ENCODE assay signal across 8 cellular contexts in the genomic region with DNA sequence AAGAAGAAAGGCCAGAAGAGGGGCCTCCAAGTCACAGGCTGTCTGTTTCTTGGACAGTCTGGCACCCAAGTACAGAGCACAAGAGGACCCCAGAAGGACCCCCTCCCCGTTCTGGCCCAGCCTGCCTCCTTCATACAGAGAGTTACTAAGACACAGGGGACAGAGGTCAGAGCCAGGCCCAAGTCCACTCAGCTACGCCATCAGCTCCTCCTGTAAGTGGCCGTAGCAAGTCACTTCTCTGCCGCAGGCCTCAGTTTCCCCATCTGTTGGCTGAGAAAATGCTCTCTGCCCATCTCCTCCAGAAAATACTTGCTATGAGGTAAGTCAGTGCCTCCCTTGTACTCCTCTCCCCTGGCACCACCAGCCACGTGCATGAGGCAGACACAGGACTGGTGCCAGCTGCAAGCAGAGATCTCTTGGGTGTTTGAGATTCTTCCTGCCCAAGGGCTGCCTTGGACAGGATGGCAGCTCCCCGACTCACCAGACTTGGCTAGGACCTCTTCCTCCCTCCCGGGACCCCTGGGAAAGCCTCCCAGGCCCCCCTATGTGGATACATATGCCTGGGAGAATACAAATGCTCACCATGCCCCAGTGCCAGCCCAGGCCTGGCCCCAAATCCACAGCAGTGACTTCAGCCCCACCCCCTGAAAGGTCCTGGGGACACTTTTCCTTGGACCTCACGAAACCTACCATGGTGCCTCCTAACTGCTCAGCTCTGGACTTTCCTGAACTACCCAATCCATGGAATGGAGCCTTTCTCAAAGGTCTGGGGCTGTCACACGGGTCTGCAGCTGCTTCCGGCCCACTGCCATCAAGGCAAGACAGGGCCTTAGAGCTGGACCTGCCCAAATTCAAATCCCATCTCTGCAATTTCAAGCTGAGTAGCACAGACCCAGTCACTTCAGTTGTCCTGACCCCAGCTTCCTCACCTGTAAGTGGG. TPM values are rescaled to one million over a fixed set of nuclear protein-coding genes. Genes with fewer than 3 reads are reported as not detected.
DNase-seq lines count a peak whose midpoint lies in the region; ATAC-seq, FAIRE-seq and TF ChIP-seq lines count a peak whose summit lies in the region.

No MANE protein-coding gene starts in this region.

- peaks cover 27 to 88% of the 10 kb centered on the region in 2 experiments for H3K79me1 ChIP-seq in IMR-90 (ENCODE audit: low read depth in 1 of 2, low read length in 2 of 2)

- H2AK5ac ChIP-seq in IMR-90 (ENCODE audit: low read depth, low read length), result peak overlapping the region; percentile 39; the same call in 1 of the 2 replicates

- H2BK5ac ChIP-seq in IMR-90 (ENCODE audit: low read depth, low read length, poor library complexity, severe bottlenecking), result no peak overlapping the region

- peak overlapping the region; percentile 98 for H3K4me2 ChIP-seq in A549
- H3K4me2 ChIP-seq in IMR-90 (ENCODE audit: low read depth, low read length), result no peak overlapping the region

- in situ Hi-C loops in IMR-90 (cut with MboI; ENCODE audit: low sequenced_read_pairs), result no loop called here

- H2AFZ ChIP-seq in IMR-90 (replicated peaks; ENCODE audit: low read length, poor library complexity), result no peak overlapping the region

- no peak overlapping the region for H3K4ac ChIP-seq in IMR-90 (ENCODE audit: low read depth, low read length)

- H3K4me3 ChIP-seq in A549, result no peak overlapping the region
- no peak overlapping the region for H3K4me3 ChIP-seq in IMR-90 (ENCODE audit: insufficient read depth, low read depth, low read length)

- H4K5ac ChIP-seq in IMR-90 (ENCODE audit: low read depth, low read length), result no peak overlapping the region

- H3K4me1 Mint-ChIP-seq in chondrocyte (ENCODE audit: low read depth) (peaks cover 81% of the 10 kb centered on the region), nephron (peaks cover 80% of the 10 kb centered on the region)

- no peak overlapping the region for H4K8ac ChIP-seq in IMR-90 (ENCODE audit: low read depth in 2 of 2, low read length in 2 of 2)

- H3K4me3 Mint-ChIP-seq in chondrocyte (ENCODE audit: unreplicated experiment), result peak overlapping the region; percentile 40
- peak overlapping the region in 2 of 3 experiments; percentile 35 to 38 for H3K4me3 Mint-ChIP-seq in nephron

- no peak overlapping the region for H3K23ac ChIP-seq in IMR-90 (ENCODE audit: low read depth, low read length)

- peaks cover 90% of the 10 kb centered on the region for H4K20me1 ChIP-seq in IMR-90 (ENCODE audit: insufficient read depth, low read length)

- no peak overlapping the region for H4K91ac ChIP-seq in IMR-90 (ENCODE audit: insufficient read depth, low read depth, low read length)

- no peaks in the 10 kb centered on the region for H3K27me3 ChIP-seq in IMR-90 (ENCODE audit: control insufficient read depth, insufficient read depth, low read length)

- peaks cover 81% of the 10 kb centered on the region for H3K4me1 ChIP-seq in A549
- peaks cover 39% of the 10 kb centered on the region for H3K4me1 ChIP-seq in IMR-90 (ENCODE audit: control insufficient read depth, insufficient read depth, low read length)

- FAIRE-seq in A549 (lab: Jason Lieb, UNC), result no peak
- FAIRE-seq in GM12892 (lab: Jason Lieb, UNC), result no peak

- H3K27me3 Mint-ChIP-seq in chondrocyte (ENCODE audit: low read depth) (no peaks in the 10 kb centered on the region), nephron (ENCODE audit: low read depth) (no peaks in the 10 kb centered on the region)

- DNase-seq in A549 (ENCODE audit: low read depth in 1 of 2, low spot score in 1 of 2) (no peak), IMR-90 (no peak), chondrocyte (ENCODE audit: low spot score) (no peak), ureter (ENCODE audit: low spot score) (no peak), GM12892 (ENCODE audit: insufficient read length) (no peak)

- dilution Hi-C loops in IMR-90 (cut with HindIII; ENCODE audit: low sequenced_read_pairs, unreplicated experiment), result no loop called here

- H3K36me3 Mint-ChIP-seq in chondrocyte (ENCODE audit: low read depth) (no peaks in the 10 kb centered on the region), nephron (ENCODE audit: low read depth) (no peaks in the 10 kb centered on the region)

- H3K27ac Mint-ChIP-seq in chondrocyte (ENCODE audit: unreplicated experiment), result peak overlapping the region; percentile 88
- H3K27ac Mint-ChIP-seq in nephron, result peak overlapping the region in 2 of 3 experiments; percentile 39 to 54

- H3K14ac ChIP-seq in IMR-90 (replicated peaks; ENCODE audit: low read depth, low read length), result 0 out of 2 replicates have a peak overlapping the region, but pooled peaks have one; percentile 44

- H3K27ac ChIP-seq in A549 (peak overlapping the region; percentile 29 to 98; a peak in 4 of 6 replicates), IMR-90 (ENCODE audit: insufficient read depth, low read length) (no peak overlapping the region)

- no peak overlapping the region for H2BK120ac ChIP-seq in IMR-90 (ENCODE audit: low read depth, low read length)

- no peaks in the 10 kb centered on the region for H3K36me3 ChIP-seq in IMR-90 (ENCODE audit: control insufficient read depth, insufficient read depth, low read length)

- H3K9me3 ChIP-seq in A549, result no peaks in the 10 kb centered on the region
- H3K9me3 ChIP-seq in IMR-90 (ENCODE audit: control insufficient read depth, insufficient read depth, low read length), result no peaks in the 10 kb centered on the region

- H3K9me3 Mint-ChIP-seq in chondrocyte (ENCODE audit: low read depth) (no peaks in the 10 kb centered on the region), nephron (no peaks in the 10 kb centered on the region)

- no peak overlapping the region for H2BK15ac ChIP-seq in IMR-90 (ENCODE audit: low read depth, low read length)

- H3K9ac ChIP-seq in IMR-90 (ENCODE audit: low read depth, low read length), result no peak overlapping the region

- TF ChIP-seq POLR2A in A549 (IDR thresholded peaks at IDR 0.05; ENCODE audit: low read length) (no peak), IMR-90 (IDR thresholded peaks at IDR 0.05; ENCODE audit: low read depth, low read length) (no peak), GM12892 (IDR thresholded peaks at IDR 0.05; ENCODE audit: low read depth, low read length) (no peak)

- no peak overlapping the region for H2BK20ac ChIP-seq in IMR-90 (ENCODE audit: low read depth, low read length)

- TF ChIP-seq CTCF in A549 (IDR thresholded peaks at IDR 0.05) (no peak), IMR-90 (conservative IDR thresholded peaks at IDR 0.05; ENCODE audit: low read depth, low read length) (no peak), chondrocyte (IDR thresholded peaks at IDR 0.05) (no peak), nephron (IDR thresholded peaks at IDR 0.05; ENCODE audit: unreplicated experiment in 3 of 3) (no peak)

- CTCF ChIA-PET in A549 (lab: Yijun Ruan, JAX) (interaction anchor here (0.6 to 17.9 kb wide), 10 partner anchors 10 to 60 kb away, joined by 3 to 173 read pairs (median 5); no protein-coding TSS in a partner anchor), IMR-90 (lab: Yijun Ruan, JAX) (interaction anchor here (2.2 kb wide), 1 partner anchor 33 kb away, joined by 8 read pairs; no protein-coding TSS in a partner anchor)

- peak overlapping the region; percentile 29 for H2AK9ac ChIP-seq in IMR-90 (replicated peaks; ENCODE audit: low read depth, low read length, poor library complexity)

- no peak for TF ChIP-seq RAD21 in A549 (conservative IDR thresholded peaks at IDR 0.05 in 1 of 2, IDR thresholded peaks at IDR 0.05 in 1 of 2)
- TF ChIP-seq RAD21 in IMR-90 (IDR thresholded peaks at IDR 0.05; ENCODE audit: low read length), result no peak

- TF ChIP-seq EP300 in A549 (IDR thresholded peaks at IDR 0.05), result no peak

- WGBS in A549 (ENCODE audit: missing lambda C conversion rate), result 73% methylated on average over 10 of the region's 10 CpGs
- 94% methylated on average over 3 of the region's 10 CpGs; no CpG with 5 or more reads in 1 of the 2 experiments for WGBS in IMR-90 (ENCODE audit: extremely low coverage in 2 of 2, insufficient read length in 1 of 2), 2 experiments

- BruUV-seq in IMR-90 (replicated peaks; lab: Mats Ljungman, UMichigan), result no TSS peak

- peaks cover 8% of the 10 kb centered on the region; the same call in 1 of the 2 replicates for H3K9me1 ChIP-seq in IMR-90 (ENCODE audit: insufficient read depth, low read length)

- POLR2A ChIA-PET in A549 (lab: Yijun Ruan, JAX), result no interaction called here
- POLR2A ChIA-PET in IMR-90 (lab: Charles Lee; ENCODE audit: unreplicated experiment), result interaction anchor here (0.6 kb wide), 1 partner anchor 182 kb away, joined by 5 read pairs; no protein-coding TSS in a partner anchor

- no peak overlapping the region for H3K18ac ChIP-seq in IMR-90 (ENCODE audit: low read depth, low read length)

- intact Hi-C loops in IMR-90 (cut with micrococcal nuclease), result no loop called here

- ATAC-seq in A549 (no peak), IMR-90 (ENCODE audit: low read depth) (no peak), HG03565 (IDR thresholded peaks at IDR 0.05; ENCODE audit: unreplicated experiment) (no peak), GM18858 (IDR thresholded peaks at IDR 0.05; ENCODE audit: unreplicated experiment) (no peak)

- H3K56ac ChIP-seq in IMR-90 (ENCODE audit: extremely low read depth, insufficient read depth, low read length), result no peak overlapping the region

RNA-seq across cellular contexts. Expression of a gene that starts 5.1 kb away (rescaled TPM):
- polyA plus RNA-seq in A549 (2011; rRNA removed), result 24.4 and 30.3 TPM in 2 replicates
- polyA plus RNA-seq in A549 (2012; cell fraction: cytosol; rRNA removed), result 51.7 and 54.7 TPM in 2 replicates
- 83.0 and 94.5 TPM in 2 replicates for polyA plus RNA-seq in A549 (2012; cell fraction: nucleus; rRNA removed)
- 24.1 to 33.0 TPM (median 31.5 TPM) in 3 replicates for polyA plus RNA-seq in A549 (2017; fragmentation: RNase III; extraction: RNeasy Plus Mini Kit Qiagen cat#74134 plus additional on column Dnase treatment)
- 16.2 and 33.7 TPM in 2 replicates for polyA minus RNA-seq in A549 (2011; rRNA and poly(A)+ RNA removed)
- total RNA-seq in IMR-90 (2012; rRNA removed), result 1.1 TPM in 2 replicates
- polyA plus RNA-seq in IMR-90 (2012; rRNA removed), result 17.5 and 23.2 TPM in 2 replicates
- polyA plus RNA-seq in IMR-90 (2012; cell fraction: cytosol; rRNA removed), result 10.6 and 14.3 TPM in 2 replicates
- polyA plus RNA-seq in IMR-90 (2012; cell fraction: nucleus; rRNA removed; ENCODE audit: low replicate concordance), result 21.3 and 38.9 TPM in 2 replicates
- total RNA-seq in chondrocyte, result 39.4 to 63.0 TPM (median 61.8 TPM) in 3 replicates
- total RNA-seq in ureter, result 99.6 TPM
- polyA plus RNA-seq in GM12892 (2012; ENCODE audit: missing spikeins), result 26.4 TPM

RNA-seq across cellular contexts. Expression of a gene that starts 38.0 kb away (rescaled TPM):
- polyA plus RNA-seq in A549 (2011; rRNA removed) (41.9 and 48.8 TPM in 2 replicates), A549 (2017; fragmentation: RNase III; extraction: RNeasy Plus Mini Kit Qiagen cat#74134 plus additional on column Dnase treatment) (45.9 to 50.1 TPM (median 46.3 TPM) in 3 replicates), IMR-90 (2012; rRNA removed) (60.6 and 60.9 TPM in 2 replicates)
- 63.0 and 76.3 TPM in 2 replicates for polyA plus RNA-seq in A549 (2012; cell fraction: cytosol; rRNA removed)
- 52.4 and 53.7 TPM in 2 replicates for polyA plus RNA-seq in A549 (2012; cell fraction: nucleus; rRNA removed)
- 78.6 and 82.1 TPM in 2 replicates for polyA minus RNA-seq in A549 (2011; rRNA and poly(A)+ RNA removed)
- total RNA-seq in IMR-90 (2012; rRNA removed) (10.8 TPM in 2 replicates), chondrocyte (26.3 to 28.9 TPM (median 27.8 TPM) in 3 replicates), ureter (41.1 TPM)
- polyA plus RNA-seq in IMR-90 (2012; cell fraction: cytosol; rRNA removed), result 40.8 and 52.3 TPM in 2 replicates
- 40.3 and 50.7 TPM in 2 replicates for polyA plus RNA-seq in IMR-90 (2012; cell fraction: nucleus; rRNA removed; ENCODE audit: low replicate concordance)
- 26.4 TPM for polyA plus RNA-seq in GM12892 (2012; ENCODE audit: missing spikeins)

RNA-seq across cellular contexts. Expression of a gene that starts 45.1 kb away (rescaled TPM):
- polyA plus RNA-seq in A549 (2011; rRNA removed) (1.8 and 2.4 TPM in 2 replicates), A549 (2017; fragmentation: RNase III; extraction: RNeasy Plus Mini Kit Qiagen cat#74134 plus additional on column Dnase treatment) (2.0 to 3.7 TPM (median 2.5 TPM) in 3 replicates), IMR-90 (2012; rRNA removed) (2.7 and 3.6 TPM in 2 replicates)
- 1.4 and 2.2 TPM in 2 replicates for polyA plus RNA-seq in A549 (2012; cell fraction: cytosol; rRNA removed)
- polyA plus RNA-seq in A549 (2012; cell fraction: nucleus; rRNA removed), result 19.9 and 20.7 TPM in 2 replicates
- polyA minus RNA-seq in A549 (2011; rRNA and poly(A)+ RNA removed), result 0.70 and 2.0 TPM in 2 replicates
- total RNA-seq in IMR-90 (2012; rRNA removed) (0.28 and 0.36 TPM in 2 replicates), chondrocyte (1.4 to 4.3 TPM (median 2.7 TPM) in 3 replicates), ureter (3.3 TPM)
- polyA plus RNA-seq in IMR-90 (2012; cell fraction: cytosol; rRNA removed), result 2.5 and 3.4 TPM in 2 replicates
- 22.0 and 36.8 TPM in 2 replicates for polyA plus RNA-seq in IMR-90 (2012; cell fraction: nucleus; rRNA removed; ENCODE audit: low replicate concordance)
- 0.36 TPM for polyA plus RNA-seq in GM12892 (2012; ENCODE audit: missing spikeins)

RNA-seq across cellular contexts. Expression of a gene that starts 58.8 kb away (rescaled TPM):
- polyA plus RNA-seq in A549 (2011; rRNA removed) (11.0 and 12.5 TPM in 2 replicates), A549 (2017; fragmentation: RNase III; extraction: RNeasy Plus Mini Kit Qiagen cat#74134 plus additional on column Dnase treatment) (18.1 to 25.4 TPM (median 24.8 TPM) in 3 replicates), IMR-90 (2012; rRNA removed) (32.9 and 42.2 TPM in 2 replicates)
- 21.5 and 29.4 TPM in 2 replicates for polyA plus RNA-seq in A549 (2012; cell fraction: cytosol; rRNA removed)
- 28.7 and 46.1 TPM in 2 replicates for polyA plus RNA-seq in A549 (2012; cell fraction: nucleus; rRNA removed)
- 17.6 and 18.1 TPM in 2 replicates for polyA minus RNA-seq in A549 (2011; rRNA and poly(A)+ RNA removed)
- total RNA-seq in IMR-90 (2012; rRNA removed) (11.9 and 12.5 TPM in 2 replicates), chondrocyte (22.2 to 25.5 TPM (median 24.4 TPM) in 3 replicates), ureter (25.8 TPM)
- 18.6 and 48.3 TPM in 2 replicates for polyA plus RNA-seq in IMR-90 (2012; cell fraction: cytosol; rRNA removed)
- 25.4 and 59.2 TPM in 2 replicates for polyA plus RNA-seq in IMR-90 (2012; cell fraction: nucleus; rRNA removed; ENCODE audit: low replicate concordance)
- 17.0 TPM for polyA plus RNA-seq in GM12892 (2012; ENCODE audit: missing spikeins)

Comparison
In these comparisons a context has a peak if more than half of its experiments do, and no peak if none do; other contexts are left out.
1. RNA of a gene that starts 5.1 kb away (total RNA-seq): 99.6 TPM in ureter (single experiment) and 39.4 to 63.0 TPM in chondrocyte; 1.1 TPM in IMR-90; every median in the first group is over 10 times any median in the second.